ENCODE assay signal across 9 cellular contexts in genomic region chr19:55526216-55527196, GRCh38. TPM values are rescaled to one million over a fixed set of nuclear protein-coding genes. Genes with fewer than 3 reads are reported as not detected.
DNase-seq lines count a peak whose midpoint lies in the region; ATAC-seq and TF ChIP-seq lines count a peak whose summit lies in the region.
"Had no signal": no experiment of that assay in that cellular context is flagged by ENCODE, and none has a peak within 500 bp of the region (broad histone marks: within the 10 kb centered on the region; RNA-seq: fewer than 3 reads in every experiment).

No MANE protein-coding gene starts in this region.

- H3K27me3 ChIP-seq in breast epithelium = no peaks in the 10 kb centered on the region

- TF ChIP-seq CTCF in breast epithelium (IDR thresholded peaks at IDR 0.05) = no peak

- peaks cover 0 to 3% of the 10 kb centered on the region in 2 donors for H3K4me1 ChIP-seq in breast epithelium

- H3K9me3 ChIP-seq in breast epithelium = no peaks in the 10 kb centered on the region

- H3K36me3 ChIP-seq in breast epithelium = no peaks in the 10 kb centered on the region

- TF ChIP-seq POLR2A in breast epithelium (IDR thresholded peaks at IDR 0.05) = no peak

- ATAC-seq in GM21723 (IDR thresholded peaks at IDR 0.05; ENCODE audit: unreplicated experiment) (no peak), HG03460 (IDR thresholded peaks at IDR 0.05; ENCODE audit: unreplicated experiment) (no peak), HG03095 (IDR thresholded peaks at IDR 0.05; ENCODE audit: unreplicated experiment) (no peak), HG02642 (IDR thresholded peaks at IDR 0.05; ENCODE audit: poor library complexity, unreplicated experiment) (no peak)

- H3K27ac ChIP-seq in breast epithelium = no peak overlapping the region

- H3K4me3 ChIP-seq in breast epithelium = peak overlapping the region in 1 of 3 donors; percentile 30

- DNase-seq in GDM1 (lab: John Stamatoyannopoulos, UW) (peak; percentile 60), NCI-H2107 treated with DMSO at 0.1 percent for 48 hours (lab: John Stamatoyannopoulos, UW; ENCODE audit: unreplicated experiment) (peak; percentile 44), breast epithelium (ENCODE audit: low spot score in 2 of 2) (peak; percentile 38 to 78), mucosa of gallbladder (ENCODE audit: low spot score) (peak; percentile 86)

- intact Hi-C loops in breast epithelium (cut with DNase I; ENCODE audit: low total_unique reads) = no loop called here

RNA-seq across cellular contexts. Expression of gene SBK2, which starts 10.4 kb away (rescaled TPM):
- total RNA-seq in breast epithelium (not detected), mucosa of gallbladder (not detected)
- total RNA-seq: activated naive CD4-positive, alpha-beta T cell treated with anti-CD3 and anti-CD28 coated beads, Interleukin-2, amount 50 U/mL, for 72 hours had no signal

RNA-seq across cellular contexts. Expression of gene SBK3, which starts 18.8 kb away (rescaled TPM):
- total RNA-seq in breast epithelium = 1 to 10 TPM in 1 of 3 donors, not detected in 2; 1.3 TPM
- total RNA-seq in mucosa of gallbladder = 0.20 TPM
- total RNA-seq: activated naive CD4-positive, alpha-beta T cell treated with anti-CD3 and anti-CD28 coated beads, Interleukin-2, amount 50 U/mL, for 72 hours had no signal

RNA-seq across cellular contexts. Expression of gene SSC5D, which starts 38.3 kb away (rescaled TPM):
- total RNA-seq in breast epithelium (1 to 10 TPM; 3.6 to 7.2 (median 3.8) TPM), mucosa of gallbladder (49.7 TPM)

RNA-seq across cellular contexts. Expression of gene NAT14, which starts 41.5 kb away (rescaled TPM):
- total RNA-seq in breast epithelium (10 to 100 TPM in 2 of 3 donors, 1 to 10 TPM in 1; 1.9 to 11.3 (median 10.8) TPM), mucosa of gallbladder (23.1 TPM)

RNA-seq across cellular contexts. Expression of gene ZNF628, which starts 50.1 kb away (rescaled TPM):
- total RNA-seq in breast epithelium = 1 to 10 TPM; 2.1 to 4.4 (median 4.3) TPM
- 10.7 TPM for total RNA-seq in mucosa of gallbladder
